In the genomic region with DNA sequence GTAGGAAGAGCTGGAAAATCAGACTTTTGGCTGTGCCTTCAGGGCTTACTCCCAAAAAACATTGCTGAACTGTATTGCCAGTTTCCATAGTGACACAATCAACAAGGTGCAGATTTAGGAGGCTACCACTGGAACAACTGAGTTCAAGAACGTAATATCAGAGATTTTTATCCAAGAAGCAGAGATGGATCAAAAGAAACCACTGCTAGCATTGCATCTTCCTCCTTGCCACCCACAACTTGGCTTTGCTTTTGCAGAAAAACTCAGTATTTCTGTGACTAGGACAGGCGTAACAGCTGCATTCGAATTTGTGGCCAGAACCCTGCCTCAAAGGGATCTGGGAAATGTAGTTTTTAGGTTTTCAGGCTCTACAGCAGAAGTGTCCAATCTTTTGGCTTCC, we compare ENCODE assay signal across 1 cellular context.
TF ChIP-seq lines count a peak whose summit lies in the region.

No MANE protein-coding gene starts in this region.

TF ChIP-seq in WTC11, 78 proteins besides CTCF, POLR2A, EP300 and RAD21 (continued from another document):
- TF ChIP-seq, protein P1, sequence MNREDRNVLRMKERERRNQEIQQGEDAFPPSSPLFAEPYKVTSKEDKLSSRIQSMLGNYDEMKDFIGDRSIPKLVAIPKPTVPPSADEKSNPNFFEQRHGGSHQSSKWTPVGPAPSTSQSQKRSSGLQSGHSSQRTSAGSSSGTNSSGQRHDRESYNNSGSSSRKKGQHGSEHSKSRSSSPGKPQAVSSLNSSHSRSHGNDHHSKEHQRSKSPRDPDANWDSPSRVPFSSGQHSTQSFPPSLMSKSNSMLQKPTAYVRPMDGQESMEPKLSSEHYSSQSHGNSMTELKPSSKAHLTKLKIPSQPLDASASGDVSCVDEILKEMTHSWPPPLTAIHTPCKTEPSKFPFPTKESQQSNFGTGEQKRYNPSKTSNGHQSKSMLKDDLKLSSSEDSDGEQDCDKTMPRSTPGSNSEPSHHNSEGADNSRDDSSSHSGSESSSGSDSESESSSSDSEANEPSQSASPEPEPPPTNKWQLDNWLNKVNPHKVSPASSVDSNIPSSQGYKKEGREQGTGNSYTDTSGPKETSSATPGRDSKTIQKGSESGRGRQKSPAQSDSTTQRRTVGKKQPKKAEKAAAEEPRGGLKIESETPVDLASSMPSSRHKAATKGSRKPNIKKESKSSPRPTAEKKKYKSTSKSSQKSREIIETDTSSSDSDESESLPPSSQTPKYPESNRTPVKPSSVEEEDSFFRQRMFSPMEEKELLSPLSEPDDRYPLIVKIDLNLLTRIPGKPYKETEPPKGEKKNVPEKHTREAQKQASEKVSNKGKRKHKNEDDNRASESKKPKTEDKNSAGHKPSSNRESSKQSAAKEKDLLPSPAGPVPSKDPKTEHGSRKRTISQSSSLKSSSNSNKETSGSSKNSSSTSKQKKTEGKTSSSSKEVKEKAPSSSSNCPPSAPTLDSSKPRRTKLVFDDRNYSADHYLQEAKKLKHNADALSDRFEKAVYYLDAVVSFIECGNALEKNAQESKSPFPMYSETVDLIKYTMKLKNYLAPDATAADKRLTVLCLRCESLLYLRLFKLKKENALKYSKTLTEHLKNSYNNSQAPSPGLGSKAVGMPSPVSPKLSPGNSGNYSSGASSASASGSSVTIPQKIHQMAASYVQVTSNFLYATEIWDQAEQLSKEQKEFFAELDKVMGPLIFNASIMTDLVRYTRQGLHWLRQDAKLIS (CRISPR knock-in tag; IDR thresholded peaks at IDR 0.05; ENCODE audit: borderline replicate concordance): no peak
- no peak for TF ChIP-seq SMAD3 (CRISPR knock-in tag; IDR thresholded peaks at IDR 0.05; ENCODE audit: borderline replicate concordance)
- TF ChIP-seq GTF2I (CRISPR knock-in tag; conservative IDR thresholded peaks at IDR 0.05): no peak
- TF ChIP-seq, protein P2, sequence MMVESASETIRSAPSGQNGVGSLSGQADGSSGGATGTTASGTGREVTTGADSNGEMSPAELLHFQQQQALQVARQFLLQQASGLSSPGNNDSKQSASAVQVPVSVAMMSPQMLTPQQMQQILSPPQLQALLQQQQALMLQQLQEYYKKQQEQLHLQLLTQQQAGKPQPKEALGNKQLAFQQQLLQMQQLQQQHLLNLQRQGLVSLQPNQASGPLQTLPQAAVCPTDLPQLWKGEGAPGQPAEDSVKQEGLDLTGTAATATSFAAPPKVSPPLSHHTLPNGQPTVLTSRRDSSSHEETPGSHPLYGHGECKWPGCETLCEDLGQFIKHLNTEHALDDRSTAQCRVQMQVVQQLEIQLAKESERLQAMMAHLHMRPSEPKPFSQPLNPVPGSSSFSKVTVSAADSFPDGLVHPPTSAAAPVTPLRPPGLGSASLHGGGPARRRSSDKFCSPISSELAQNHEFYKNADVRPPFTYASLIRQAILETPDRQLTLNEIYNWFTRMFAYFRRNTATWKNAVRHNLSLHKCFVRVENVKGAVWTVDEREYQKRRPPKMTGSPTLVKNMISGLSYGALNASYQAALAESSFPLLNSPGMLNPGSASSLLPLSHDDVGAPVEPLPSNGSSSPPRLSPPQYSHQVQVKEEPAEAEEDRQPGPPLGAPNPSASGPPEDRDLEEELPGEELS (CRISPR knock-in tag; IDR thresholded peaks at IDR 0.05): no peak
- TF ChIP-seq ETV6 (CRISPR knock-in tag; IDR thresholded peaks at IDR 0.05): no peak
